ENCODE assay signal across 10 cellular contexts in genomic region chr9:90044710-90045151, GRCh38.
DNase-seq lines count a peak whose midpoint lies in the region; ATAC-seq and TF ChIP-seq lines count a peak whose summit lies in the region.
"Had no signal": no experiment of that assay in that cellular context is flagged by ENCODE, and none has a peak within 500 bp of the region (broad histone marks: within the 10 kb centered on the region; RNA-seq: fewer than 3 reads in every experiment).

No MANE protein-coding gene starts in this region.

- peak; percentile 96 for DNase-seq in DMS53 (lab: John Stamatoyannopoulos, UW)
- DNase-seq in MG63 = peak; percentile 74
- DNase-seq in SJSA1 (ENCODE audit: low read depth in 1 of 2, low spot score in 2 of 2) = peak in 1 of 2 experiments; percentile 34
- peak in 1 of 2 donors; percentile 50 for DNase-seq in left lung
- DNase-seq in AG08396 (ENCODE audit: low spot score) = no peak
- DNase-seq in GM19238 (ENCODE audit: insufficient read length, low spot score) = no peak
- no peak for DNase-seq in globus pallidus (ENCODE audit: low spot score)
- DNase-seq: Peyer's patch had no signal

- intact Hi-C loops in left lung (cut with DNase I) = no loop called here

- H3K27me3 ChIP-seq in MG63 = no peaks in the 10 kb centered on the region
- no peaks in the 10 kb centered on the region for H3K27me3 ChIP-seq in SJSA1 (replicated peaks)
- H3K27me3 ChIP-seq in left lung = no peaks in the 10 kb centered on the region
- H3K27me3 ChIP-seq: Peyer's patch, tibial nerve had no signal

- peak overlapping the region; percentile 59; the same call in 1 of the 2 replicates for H3K27ac ChIP-seq in SJSA1
- peak overlapping the region; percentile 42 to 61 for H3K27ac ChIP-seq in left lung
- H3K27ac ChIP-seq: Peyer's patch, tibial nerve had no signal

- peaks cover 8% of the 10 kb centered on the region for H3K4me1 ChIP-seq in SJSA1 (replicated peaks)
- H3K4me1 ChIP-seq in left lung = peaks cover 0 to 6% of the 10 kb centered on the region in 2 donors
- H3K4me1 ChIP-seq: Peyer's patch, tibial nerve had no signal

- no peaks in the 10 kb centered on the region for H3K9me3 ChIP-seq in MG63
- H3K9me3 ChIP-seq in SJSA1 (replicated peaks) = no peaks in the 10 kb centered on the region
- no peaks in the 10 kb centered on the region for H3K9me3 ChIP-seq in left lung
- H3K9me3 ChIP-seq: Peyer's patch, tibial nerve had no signal

- TF ChIP-seq CTCF in left lung (IDR thresholded peaks at IDR 0.05) = no peak

- H3K36me3 ChIP-seq in MG63 = no peaks in the 10 kb centered on the region
- no peaks in the 10 kb centered on the region for H3K36me3 ChIP-seq in SJSA1
- H3K36me3 ChIP-seq in left lung = no peaks in the 10 kb centered on the region
- H3K36me3 ChIP-seq: Peyer's patch, tibial nerve had no signal

- ATAC-seq in left lung (peak; percentile 92), GM18517 (IDR thresholded peaks at IDR 0.05; ENCODE audit: unreplicated experiment) (no peak)

- H3K4me3 ChIP-seq in MG63 (no peak overlapping the region), SJSA1 (no peak overlapping the region), left lung (no peak overlapping the region)
- H3K4me3 ChIP-seq: Peyer's patch, tibial nerve had no signal

Comparison
In these comparisons a context has a peak if more than half of its experiments do, and no peak if none do; other contexts are left out.
1. DNase-seq: peak in DMS53 (single experiment) and MG63 (single experiment); none in AG08396 (single experiment), GM19238 (single experiment) and globus pallidus (single experiment).